Comparison of ENCODE assay signal across 8 cellular contexts in the genomic region with DNA sequence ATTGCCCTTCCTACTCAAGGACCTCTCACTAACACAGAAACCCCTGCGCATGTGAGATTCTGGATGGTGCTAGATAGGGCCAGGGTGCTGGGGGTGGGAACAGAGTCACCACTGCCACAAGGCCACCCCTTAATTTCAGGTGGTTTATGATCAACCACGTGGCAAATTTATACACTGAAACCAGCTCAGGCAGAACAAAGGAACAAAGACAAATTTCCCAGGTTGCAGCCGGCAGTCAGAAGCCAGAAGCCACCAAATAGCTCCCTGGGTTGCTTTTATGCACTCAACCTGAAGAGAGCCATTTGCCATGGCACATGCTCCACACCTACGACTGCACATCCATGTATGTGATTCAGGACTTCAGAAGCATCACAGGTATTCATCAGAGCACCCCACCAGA. TPM values are rescaled to one million over a fixed set of nuclear protein-coding genes. Genes with fewer than 3 reads are reported as not detected.
DNase-seq lines count a peak whose midpoint lies in the region; ATAC-seq and TF ChIP-seq lines count a peak whose summit lies in the region.

No MANE protein-coding gene starts in this region.

- ATAC-seq in HG02588 (IDR thresholded peaks at IDR 0.05; ENCODE audit: unreplicated experiment) (peak; percentile 17), Panc1 (no peak), left ventricle myocardium superior (no peak)

- H3K9me3 ChIP-seq in Panc1 (ENCODE audit: control insufficient read depth, insufficient read depth, low read depth, low read length) (no peaks in the 10 kb centered on the region), left ventricle myocardium inferior (replicated peaks) (no peaks in the 10 kb centered on the region)

- no peak overlapping the region for H3K4me3 ChIP-seq in Panc1 (ENCODE audit: low read depth in 2 of 2, low read length in 2 of 2)
- no peak overlapping the region for H3K4me3 ChIP-seq in left ventricle myocardium inferior

- H3K4me1 ChIP-seq in Panc1 (ENCODE audit: control insufficient read depth, insufficient read depth, low read length) (peaks cover 50% of the 10 kb centered on the region), left ventricle myocardium inferior (peaks cover 80% of the 10 kb centered on the region)

- in situ Hi-C loops in Panc1 (cut with HindIII; ENCODE audit: low pct_unique_long_range_greater_than_20kb, low sequenced_read_pairs): loop anchor here (5.0 kb wide), 1 partner anchor 73 kb away; no protein-coding TSS in a partner anchor

- intact Hi-C loops in Panc1 (cut with micrococcal nuclease; ENCODE audit: unreplicated experiment) (no loop called here), left ventricle myocardium inferior (cut with micrococcal nuclease) (no loop called here), left ventricle myocardium superior (cut with micrococcal nuclease) (no loop called here)

- H3K27ac ChIP-seq in Panc1 (ENCODE audit: low read length) (peak overlapping the region; percentile 68), left ventricle myocardium inferior (replicated peaks) (no peak overlapping the region)

- CTCF ChIA-PET in Panc1 (lab: Charles Lee): no interaction called here

- H3K36me3 ChIP-seq in Panc1 (ENCODE audit: control insufficient read depth, insufficient read depth, low read length): no peaks in the 10 kb centered on the region
- H3K36me3 ChIP-seq in left ventricle myocardium inferior: no peaks in the 10 kb centered on the region

- TF ChIP-seq POLR2A in GM18526 (IDR thresholded peaks at IDR 0.05; ENCODE audit: extremely low read depth, insufficient read length): peak; percentile 44

- no TSS peak for BruUV-seq in Panc1 (replicated peaks; lab: Mats Ljungman, UMichigan)

- H3K27me3 ChIP-seq in Panc1 (ENCODE audit: control insufficient read depth, insufficient read depth, low read length) (no peaks in the 10 kb centered on the region), left ventricle myocardium inferior (ENCODE audit: low read depth) (no peaks in the 10 kb centered on the region)

- POLR2A ChIA-PET in Panc1 (lab: Charles Lee): no interaction called here

- TF ChIP-seq CTCF in Panc1 (IDR thresholded peaks at IDR 0.05): no peak
- TF ChIP-seq CTCF in left ventricle myocardium inferior (IDR thresholded peaks at IDR 0.05; ENCODE audit: borderline replicate concordance): no peak

- DNase-seq in Panc1 (ENCODE audit: low read depth, low spot score): no peak
- peak; percentile 42 for DNase-seq in germinal center (ENCODE audit: low spot score)
- DNase-seq in cortex of kidney (lab: John Stamatoyannopoulos, UW): no peak
- DNase-seq in left ventricle myocardium inferior: no peak
- no peak for DNase-seq in kidney glomerular epithelial cell (lab: John Stamatoyannopoulos, UW)
- no peak for DNase-seq in left ventricle myocardium superior

RNA-seq across cellular contexts. Expression of a gene that starts 2.5 kb away (rescaled TPM):
- total RNA-seq in Panc1 (2021; ENCODE audit: unreplicated experiment) (131 TPM), left ventricle myocardium inferior (23.7 TPM), left ventricle myocardium superior (23.4 TPM)
- polyA plus RNA-seq in Panc1 (2012; ENCODE audit: insufficient read length): 84.5 TPM
